Comparison of ENCODE assay signal across 17 cellular contexts in genomic region chr7:120955577-120956149, GRCh38. TPM values are rescaled to one million over a fixed set of nuclear protein-coding genes. Genes with fewer than 3 reads are reported as not detected.
DNase-seq lines count a peak whose midpoint lies in the region; ATAC-seq and TF ChIP-seq lines count a peak whose summit lies in the region.
"Had no signal": no experiment of that assay in that cellular context is flagged by ENCODE, and none has a peak within 500 bp of the region (broad histone marks: within the 10 kb centered on the region; RNA-seq: fewer than 3 reads in every experiment).

No MANE protein-coding gene starts in this region.

- peaks cover 36% of the 10 kb centered on the region for H3K4me1 Mint-ChIP-seq in activated CD4-positive, alpha-beta memory T cell treated with anti-CD3 and anti-CD28 coated beads, Interleukin-2, amount 10 ng/mL, durations not matched to agents 7 days and 5 days

- H3K27ac Mint-ChIP-seq in activated CD4-positive, alpha-beta memory T cell treated with anti-CD3 and anti-CD28 coated beads, Interleukin-2, amount 10 ng/mL, durations not matched to agents 7 days and 5 days = peak overlapping the region; percentile 74

- H3K27ac ChIP-seq in dorsolateral prefrontal cortex = no peak overlapping the region
- H3K27ac ChIP-seq: BLaER1 treated with 17β-estradiol and CSF1 and Interleukin-3, amounts not matched to agents 10 nM and 100 nM; gastrocnemius medialis; tibial artery had no signal

- H3K9me3 Mint-ChIP-seq in activated CD4-positive, alpha-beta memory T cell treated with anti-CD3 and anti-CD28 coated beads, Interleukin-2, amount 10 ng/mL, durations not matched to agents 7 days and 5 days = no peaks in the 10 kb centered on the region
- H3K9me3 Mint-ChIP-seq: neural crest cell had no signal

- no peak for DNase-seq in activated CD4-positive, alpha-beta memory T cell treated with anti-CD3 and anti-CD28 coated beads, Interleukin-2, amount 10 ng/mL, durations not matched to agents 7 days and 5 days
- DNase-seq in Kasumi-1 (lab: John Stamatoyannopoulos, UW) (no peak), dorsolateral prefrontal cortex (no peak)
- DNase-seq: DMS53; gastrocnemius medialis; Karpas-422; NCI-H1436; OCI-M1; stimulated activated CD4-positive, alpha-beta T cell treated with anti-CD3 and anti-CD28 coated beads, Interleukin-1b, Interleukin-23, amount 100 ng/mL, for 48 hours; tibial artery had no signal

- H3K4me3 ChIP-seq in dorsolateral prefrontal cortex = no peak overlapping the region
- H3K4me3 ChIP-seq: BLaER1 treated with 17β-estradiol and CSF1 and Interleukin-3, amounts not matched to agents 10 nM and 100 nM; gastrocnemius medialis; HAP-1; tibial artery had no signal

- POLR2A ChIA-PET in activated CD4-positive, alpha-beta memory T cell treated with anti-CD3 and anti-CD28 coated beads, Interleukin-2, amount 10 ng/mL, durations not matched to agents 7 days and 5 days (lab: Charles Lee) = interaction anchor here (1.4 kb wide), 1 partner anchor 26 kb away, joined by 3 read pairs; no protein-coding TSS in a partner anchor

- no peaks in the 10 kb centered on the region for H3K27me3 Mint-ChIP-seq in activated CD4-positive, alpha-beta memory T cell treated with anti-CD3 and anti-CD28 coated beads, Interleukin-2, amount 10 ng/mL, durations not matched to agents 7 days and 5 days

- CTCF ChIA-PET in activated CD4-positive, alpha-beta memory T cell treated with anti-CD3 and anti-CD28 coated beads, Interleukin-2, amount 10 ng/mL, durations not matched to agents 7 days and 5 days (lab: Charles Lee) = interaction anchor here (1.8 kb wide), 1 partner anchor 33 kb away, joined by 8 read pairs; the partner anchor contains the start of gene CPED1

- ATAC-seq in GM18907 (IDR thresholded peaks at IDR 0.05; ENCODE audit: unreplicated experiment) (peak; percentile 59), GM21381 (IDR thresholded peaks at IDR 0.05; ENCODE audit: unreplicated experiment) (peak; percentile 44), HG03066 (IDR thresholded peaks at IDR 0.05; ENCODE audit: low read depth, unreplicated experiment) (peak; percentile 27), HG03095 (IDR thresholded peaks at IDR 0.05; ENCODE audit: unreplicated experiment) (no peak)
- ATAC-seq: gastrocnemius medialis had no signal

- peaks cover 60% of the 10 kb centered on the region for H3K36me3 Mint-ChIP-seq in activated CD4-positive, alpha-beta memory T cell treated with anti-CD3 and anti-CD28 coated beads, Interleukin-2, amount 10 ng/mL, durations not matched to agents 7 days and 5 days (ENCODE audit: low read depth)

- intact Hi-C loops in dorsolateral prefrontal cortex (cut with DNase I) = no loop called here

- no peaks in the 10 kb centered on the region for H3K27me3 ChIP-seq in dorsolateral prefrontal cortex
- H3K27me3 ChIP-seq: BLaER1 treated with 17β-estradiol and CSF1 and Interleukin-3, amounts not matched to agents 10 nM and 100 nM; gastrocnemius medialis; tibial artery had no signal

- TF ChIP-seq CTCF in dorsolateral prefrontal cortex (IDR thresholded peaks at IDR 0.05 in 54 of 56, conservative IDR thresholded peaks at IDR 0.05 in 2 of 56; ENCODE audit: low read depth in 1 of 56, partially characterized antibody in 56 of 56) = no peak

- no peak overlapping the region for H3K4me3 Mint-ChIP-seq in activated CD4-positive, alpha-beta memory T cell treated with anti-CD3 and anti-CD28 coated beads, Interleukin-2, amount 10 ng/mL, durations not matched to agents 7 days and 5 days

RNA-seq across cellular contexts. Expression of gene ING3, which starts 5.1 kb away (rescaled TPM):
- total RNA-seq in activated CD4-positive, alpha-beta memory T cell treated with anti-CD3 and anti-CD28 coated beads, Interleukin-2, amount 10 ng/mL, durations not matched to agents 7 days and 5 days = 10 to 100 TPM; 22.2 to 26.5 TPM
- total RNA-seq in dorsolateral prefrontal cortex = 10 to 100 TPM; 11.3 to 27.8 (median 18.3) TPM

RNA-seq across cellular contexts. Expression of gene CPED1, which starts 32.8 kb away (rescaled TPM):
- not detected for total RNA-seq in activated CD4-positive, alpha-beta memory T cell treated with anti-CD3 and anti-CD28 coated beads, Interleukin-2, amount 10 ng/mL, durations not matched to agents 7 days and 5 days
- 10 to 100 TPM in 6 of 120 experiments, 1 to 10 TPM in 114; 1.7 to 15.7 (median 4.6) TPM for total RNA-seq in dorsolateral prefrontal cortex
